ENCODE assay signal across 7 cellular contexts in the genomic region with DNA sequence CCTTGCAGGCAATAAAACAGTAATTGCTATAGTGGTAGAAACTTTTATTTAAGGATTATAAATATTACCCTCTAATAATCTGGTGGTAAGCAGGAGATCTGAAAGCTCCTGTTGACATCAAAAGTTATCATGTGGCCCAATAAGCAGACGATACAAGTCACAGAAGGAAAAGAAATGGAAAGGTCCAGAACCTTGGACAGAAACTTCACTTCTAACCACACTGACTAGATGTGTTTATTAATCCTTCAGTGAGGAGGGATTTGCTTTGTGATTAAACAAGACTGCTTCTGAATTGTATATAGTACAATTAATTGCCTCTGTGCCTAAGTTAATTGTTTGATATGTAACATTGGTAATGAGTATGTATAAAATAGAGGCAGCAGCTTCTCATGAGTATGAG.
"Had no signal": no experiment of that assay in that cellular context is flagged by ENCODE, and none has a peak within 500 bp of the region (broad histone marks: within the 10 kb centered on the region; RNA-seq: fewer than 3 reads in every experiment).

No MANE protein-coding gene starts in this region.

- H3K4me2 ChIP-seq: GM23338 had no signal

- DNase-seq: H9, HCEC 1CT, HFFc6 had no signal

- H2AFZ ChIP-seq: GM23338 had no signal

- H3K27ac ChIP-seq: HL-60 had no signal

- ATAC-seq: GM23338, HepG2, K562 had no signal

- H3K4me3 ChIP-seq: GM23338, K562 had no signal
